In the genomic region with DNA sequence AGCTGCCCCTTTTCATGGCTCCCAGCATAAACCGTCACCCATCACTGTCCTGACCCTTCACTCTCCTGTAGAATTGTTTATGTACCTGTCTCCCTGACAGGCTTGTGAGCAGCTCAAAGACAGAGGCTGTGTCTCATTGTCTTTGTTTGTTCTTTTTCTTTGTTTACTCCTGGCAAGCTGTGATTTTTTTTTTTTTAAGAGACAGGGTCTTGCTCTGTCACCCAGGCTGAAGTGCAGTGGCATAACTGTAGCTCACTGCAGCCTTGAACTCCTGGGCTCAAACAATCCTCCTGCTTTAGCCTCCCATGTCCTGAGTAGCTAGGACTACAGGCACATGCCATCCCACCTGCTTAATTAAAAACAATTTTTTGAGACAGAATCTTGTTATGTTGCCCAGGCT, we compare ENCODE assay signal across 1 cellular context.
A peak's percentile ranks its signal among the peaks of the same experiment; 100 is the strongest.
TF ChIP-seq lines count a peak whose summit lies in the region.

No MANE protein-coding gene starts in this region.

TF ChIP-seq in HepG2, 621 proteins besides CTCF, POLR2A, EP300 and RAD21 (continues in another document):
- TF ChIP-seq, protein P1, sequence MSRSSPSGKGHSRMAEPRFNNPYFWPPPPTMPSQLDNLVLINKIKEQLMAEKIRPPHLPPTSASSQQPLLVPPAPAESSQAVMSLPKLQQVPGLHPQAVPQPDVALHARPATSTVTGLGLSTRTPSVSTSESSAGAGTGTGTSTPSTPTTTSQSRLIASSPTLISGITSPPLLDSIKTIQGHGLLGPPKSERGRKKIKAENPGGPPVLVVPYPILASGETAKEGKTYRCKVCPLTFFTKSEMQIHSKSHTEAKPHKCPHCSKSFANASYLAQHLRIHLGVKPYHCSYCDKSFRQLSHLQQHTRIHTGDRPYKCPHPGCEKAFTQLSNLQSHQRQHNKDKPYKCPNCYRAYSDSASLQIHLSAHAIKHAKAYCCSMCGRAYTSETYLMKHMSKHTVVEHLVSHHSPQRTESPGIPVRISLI (CRISPR knock-in tag; IDR thresholded peaks at IDR 0.05; ENCODE audit: borderline replicate concordance): peak; percentile 92
- no peak for TF ChIP-seq GTF2F1 (IDR thresholded peaks at IDR 0.05; ENCODE audit: low read length)
- TF ChIP-seq, protein P2, sequence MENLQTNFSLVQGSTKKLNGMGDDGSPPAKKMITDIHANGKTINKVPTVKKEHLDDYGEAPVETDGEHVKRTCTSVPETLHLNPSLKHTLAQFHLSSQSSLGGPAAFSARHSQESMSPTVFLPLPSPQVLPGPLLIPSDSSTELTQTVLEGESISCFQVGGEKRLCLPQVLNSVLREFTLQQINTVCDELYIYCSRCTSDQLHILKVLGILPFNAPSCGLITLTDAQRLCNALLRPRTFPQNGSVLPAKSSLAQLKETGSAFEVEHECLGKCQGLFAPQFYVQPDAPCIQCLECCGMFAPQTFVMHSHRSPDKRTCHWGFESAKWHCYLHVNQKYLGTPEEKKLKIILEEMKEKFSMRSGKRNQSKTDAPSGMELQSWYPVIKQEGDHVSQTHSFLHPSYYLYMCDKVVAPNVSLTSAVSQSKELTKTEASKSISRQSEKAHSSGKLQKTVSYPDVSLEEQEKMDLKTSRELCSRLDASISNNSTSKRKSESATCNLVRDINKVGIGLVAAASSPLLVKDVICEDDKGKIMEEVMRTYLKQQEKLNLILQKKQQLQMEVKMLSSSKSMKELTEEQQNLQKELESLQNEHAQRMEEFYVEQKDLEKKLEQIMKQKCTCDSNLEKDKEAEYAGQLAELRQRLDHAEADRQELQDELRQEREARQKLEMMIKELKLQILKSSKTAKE (CRISPR knock-in tag; IDR thresholded peaks at IDR 0.05; ENCODE audit: borderline replicate concordance): 0 out of 2 replicates have a peak, but pooled peaks have one; percentile 26
- TF ChIP-seq RXRA (CRISPR knock-in tag; IDR thresholded peaks at IDR 0.05): peak; percentile 27; the same call in 1 of the 2 replicates
- peak; percentile 43; the same call in 1 of the 2 replicates for TF ChIP-seq HDAC1 (CRISPR knock-in tag; IDR thresholded peaks at IDR 0.05)
- TF ChIP-seq, protein P3, sequence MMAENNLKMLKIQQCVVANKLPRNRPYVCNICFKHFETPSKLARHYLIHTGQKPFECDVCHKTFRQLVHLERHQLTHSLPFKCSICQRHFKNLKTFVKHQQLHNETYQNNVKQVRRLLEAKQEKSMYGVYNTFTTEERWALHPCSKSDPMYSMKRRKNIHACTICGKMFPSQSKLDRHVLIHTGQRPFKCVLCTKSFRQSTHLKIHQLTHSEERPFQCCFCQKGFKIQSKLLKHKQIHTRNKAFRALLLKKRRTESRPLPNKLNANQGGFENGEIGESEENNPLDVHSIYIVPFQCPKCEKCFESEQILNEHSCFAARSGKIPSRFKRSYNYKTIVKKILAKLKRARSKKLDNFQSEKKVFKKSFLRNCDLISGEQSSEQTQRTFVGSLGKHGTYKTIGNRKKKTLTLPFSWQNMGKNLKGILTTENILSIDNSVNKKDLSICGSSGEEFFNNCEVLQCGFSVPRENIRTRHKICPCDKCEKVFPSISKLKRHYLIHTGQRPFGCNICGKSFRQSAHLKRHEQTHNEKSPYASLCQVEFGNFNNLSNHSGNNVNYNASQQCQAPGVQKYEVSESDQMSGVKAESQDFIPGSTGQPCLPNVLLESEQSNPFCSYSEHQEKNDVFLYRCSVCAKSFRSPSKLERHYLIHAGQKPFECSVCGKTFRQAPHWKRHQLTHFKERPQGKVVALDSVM (CRISPR knock-in tag; IDR thresholded peaks at IDR 0.05): peak; percentile 98
- 0 out of 2 replicates have a peak, but pooled peaks have one; percentile 31 for TF ChIP-seq ZNF292 (CRISPR knock-in tag; IDR thresholded peaks at IDR 0.05; ENCODE audit: borderline replicate concordance, low read depth)
- no peak for TF ChIP-seq MYC (CRISPR knock-in tag; IDR thresholded peaks at IDR 0.05; ENCODE audit: borderline replicate concordance)
- no peak for TF ChIP-seq MATR3 (CRISPR knock-in tag; IDR thresholded peaks at IDR 0.05)
- peak; percentile 37; the same call in 1 of the 2 replicates for TF ChIP-seq FOXA1 (IDR thresholded peaks at IDR 0.05)
- 0 out of 2 replicates have a peak, but pooled peaks have one; percentile 29 for TF ChIP-seq FOXA1 (CRISPR knock-in tag; IDR thresholded peaks at IDR 0.05)
- TF ChIP-seq, protein P4, sequence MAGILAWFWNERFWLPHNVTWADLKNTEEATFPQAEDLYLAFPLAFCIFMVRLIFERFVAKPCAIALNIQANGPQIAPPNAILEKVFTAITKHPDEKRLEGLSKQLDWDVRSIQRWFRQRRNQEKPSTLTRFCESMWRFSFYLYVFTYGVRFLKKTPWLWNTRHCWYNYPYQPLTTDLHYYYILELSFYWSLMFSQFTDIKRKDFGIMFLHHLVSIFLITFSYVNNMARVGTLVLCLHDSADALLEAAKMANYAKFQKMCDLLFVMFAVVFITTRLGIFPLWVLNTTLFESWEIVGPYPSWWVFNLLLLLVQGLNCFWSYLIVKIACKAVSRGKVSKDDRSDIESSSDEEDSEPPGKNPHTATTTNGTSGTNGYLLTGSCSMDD (CRISPR knock-in tag; IDR thresholded peaks at IDR 0.05): no peak
- no peak for TF ChIP-seq ZNF121 (CRISPR knock-in tag; IDR thresholded peaks at IDR 0.05)
- peak; percentile 68 for TF ChIP-seq PHF21A (CRISPR knock-in tag; IDR thresholded peaks at IDR 0.05)
- peak; percentile 70; the same call in 1 of the 2 replicates for TF ChIP-seq ZNF205 (CRISPR knock-in tag; IDR thresholded peaks at IDR 0.05)
- peak; percentile 79 for TF ChIP-seq ZMYM3 (CRISPR knock-in tag; IDR thresholded peaks at IDR 0.05)
- no peak for TF ChIP-seq DPF2 (CRISPR knock-in tag; IDR thresholded peaks at IDR 0.05; ENCODE audit: borderline replicate concordance, low read depth)
- TF ChIP-seq CEBPB (IDR thresholded peaks at IDR 0.05; ENCODE audit: borderline replicate concordance, low read depth, low read length): no peak
- TF ChIP-seq, protein P5, sequence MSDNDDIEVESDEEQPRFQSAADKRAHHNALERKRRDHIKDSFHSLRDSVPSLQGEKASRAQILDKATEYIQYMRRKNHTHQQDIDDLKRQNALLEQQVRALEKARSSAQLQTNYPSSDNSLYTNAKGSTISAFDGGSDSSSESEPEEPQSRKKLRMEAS (IDR thresholded peaks at IDR 0.05): no peak
- TF ChIP-seq, protein P6, sequence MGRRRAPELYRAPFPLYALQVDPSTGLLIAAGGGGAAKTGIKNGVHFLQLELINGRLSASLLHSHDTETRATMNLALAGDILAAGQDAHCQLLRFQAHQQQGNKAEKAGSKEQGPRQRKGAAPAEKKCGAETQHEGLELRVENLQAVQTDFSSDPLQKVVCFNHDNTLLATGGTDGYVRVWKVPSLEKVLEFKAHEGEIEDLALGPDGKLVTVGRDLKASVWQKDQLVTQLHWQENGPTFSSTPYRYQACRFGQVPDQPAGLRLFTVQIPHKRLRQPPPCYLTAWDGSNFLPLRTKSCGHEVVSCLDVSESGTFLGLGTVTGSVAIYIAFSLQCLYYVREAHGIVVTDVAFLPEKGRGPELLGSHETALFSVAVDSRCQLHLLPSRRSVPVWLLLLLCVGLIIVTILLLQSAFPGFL (CRISPR knock-in tag; IDR thresholded peaks at IDR 0.05): no peak
- no peak for TF ChIP-seq ZNF879 (CRISPR knock-in tag; IDR thresholded peaks at IDR 0.05)
- TF ChIP-seq RCOR2 (CRISPR knock-in tag; IDR thresholded peaks at IDR 0.05): peak; percentile 14; the same call in 1 of the 2 replicates
- peak; percentile 9; the same call in 1 of the 2 replicates for TF ChIP-seq SAP130 (CRISPR knock-in tag; IDR thresholded peaks at IDR 0.05; ENCODE audit: low read depth)
- no peak for TF ChIP-seq KDM5A (IDR thresholded peaks at IDR 0.05; ENCODE audit: borderline replicate concordance, low read length)
- TF ChIP-seq FOXA3 (CRISPR knock-in tag; IDR thresholded peaks at IDR 0.05): peak; percentile 69
- TF ChIP-seq, protein P7, sequence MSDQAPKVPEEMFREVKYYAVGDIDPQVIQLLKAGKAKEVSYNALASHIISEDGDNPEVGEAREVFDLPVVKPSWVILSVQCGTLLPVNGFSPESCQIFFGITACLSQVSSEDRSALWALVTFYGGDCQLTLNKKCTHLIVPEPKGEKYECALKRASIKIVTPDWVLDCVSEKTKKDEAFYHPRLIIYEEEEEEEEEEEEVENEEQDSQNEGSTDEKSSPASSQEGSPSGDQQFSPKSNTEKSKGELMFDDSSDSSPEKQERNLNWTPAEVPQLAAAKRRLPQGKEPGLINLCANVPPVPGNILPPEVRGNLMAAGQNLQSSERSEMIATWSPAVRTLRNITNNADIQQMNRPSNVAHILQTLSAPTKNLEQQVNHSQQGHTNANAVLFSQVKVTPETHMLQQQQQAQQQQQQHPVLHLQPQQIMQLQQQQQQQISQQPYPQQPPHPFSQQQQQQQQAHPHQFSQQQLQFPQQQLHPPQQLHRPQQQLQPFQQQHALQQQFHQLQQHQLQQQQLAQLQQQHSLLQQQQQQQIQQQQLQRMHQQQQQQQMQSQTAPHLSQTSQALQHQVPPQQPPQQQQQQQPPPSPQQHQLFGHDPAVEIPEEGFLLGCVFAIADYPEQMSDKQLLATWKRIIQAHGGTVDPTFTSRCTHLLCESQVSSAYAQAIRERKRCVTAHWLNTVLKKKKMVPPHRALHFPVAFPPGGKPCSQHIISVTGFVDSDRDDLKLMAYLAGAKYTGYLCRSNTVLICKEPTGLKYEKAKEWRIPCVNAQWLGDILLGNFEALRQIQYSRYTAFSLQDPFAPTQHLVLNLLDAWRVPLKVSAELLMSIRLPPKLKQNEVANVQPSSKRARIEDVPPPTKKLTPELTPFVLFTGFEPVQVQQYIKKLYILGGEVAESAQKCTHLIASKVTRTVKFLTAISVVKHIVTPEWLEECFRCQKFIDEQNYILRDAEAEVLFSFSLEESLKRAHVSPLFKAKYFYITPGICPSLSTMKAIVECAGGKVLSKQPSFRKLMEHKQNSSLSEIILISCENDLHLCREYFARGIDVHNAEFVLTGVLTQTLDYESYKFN (CRISPR knock-in tag; conservative IDR thresholded peaks at IDR 0.05): peak; percentile 65
- no peak for TF ChIP-seq ZNF138 (CRISPR knock-in tag; IDR thresholded peaks at IDR 0.05; ENCODE audit: low read depth)
- 0 out of 2 replicates have a peak, but pooled peaks have one; percentile 45 for TF ChIP-seq MED1 (CRISPR knock-in tag; IDR thresholded peaks at IDR 0.05)
- no peak for TF ChIP-seq ZBTB20 (CRISPR knock-in tag; IDR thresholded peaks at IDR 0.05; ENCODE audit: borderline replicate concordance, low read depth)
- TF ChIP-seq FOXJ3 (CRISPR knock-in tag; IDR thresholded peaks at IDR 0.05; ENCODE audit: borderline replicate concordance): 0 out of 2 replicates have a peak, but pooled peaks have one; percentile 34
- TF ChIP-seq DR1 (CRISPR knock-in tag; IDR thresholded peaks at IDR 0.05): no peak
- no peak for TF ChIP-seq KDM6A (CRISPR knock-in tag; IDR thresholded peaks at IDR 0.05; ENCODE audit: low read depth)
- TF ChIP-seq, protein P8, sequence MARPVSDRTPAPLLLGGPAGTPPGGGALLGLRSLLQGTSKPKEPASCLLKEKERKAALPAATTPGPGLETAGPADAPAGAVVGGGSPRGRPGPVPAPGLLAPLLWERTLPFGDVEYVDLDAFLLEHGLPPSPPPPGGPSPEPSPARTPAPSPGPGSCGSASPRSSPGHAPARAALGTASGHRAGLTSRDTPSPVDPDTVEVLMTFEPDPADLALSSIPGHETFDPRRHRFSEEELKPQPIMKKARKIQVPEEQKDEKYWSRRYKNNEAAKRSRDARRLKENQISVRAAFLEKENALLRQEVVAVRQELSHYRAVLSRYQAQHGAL (CRISPR knock-in tag; IDR thresholded peaks at IDR 0.05; ENCODE audit: not compliant biosample characterization): no peak
- TF ChIP-seq, protein P9, sequence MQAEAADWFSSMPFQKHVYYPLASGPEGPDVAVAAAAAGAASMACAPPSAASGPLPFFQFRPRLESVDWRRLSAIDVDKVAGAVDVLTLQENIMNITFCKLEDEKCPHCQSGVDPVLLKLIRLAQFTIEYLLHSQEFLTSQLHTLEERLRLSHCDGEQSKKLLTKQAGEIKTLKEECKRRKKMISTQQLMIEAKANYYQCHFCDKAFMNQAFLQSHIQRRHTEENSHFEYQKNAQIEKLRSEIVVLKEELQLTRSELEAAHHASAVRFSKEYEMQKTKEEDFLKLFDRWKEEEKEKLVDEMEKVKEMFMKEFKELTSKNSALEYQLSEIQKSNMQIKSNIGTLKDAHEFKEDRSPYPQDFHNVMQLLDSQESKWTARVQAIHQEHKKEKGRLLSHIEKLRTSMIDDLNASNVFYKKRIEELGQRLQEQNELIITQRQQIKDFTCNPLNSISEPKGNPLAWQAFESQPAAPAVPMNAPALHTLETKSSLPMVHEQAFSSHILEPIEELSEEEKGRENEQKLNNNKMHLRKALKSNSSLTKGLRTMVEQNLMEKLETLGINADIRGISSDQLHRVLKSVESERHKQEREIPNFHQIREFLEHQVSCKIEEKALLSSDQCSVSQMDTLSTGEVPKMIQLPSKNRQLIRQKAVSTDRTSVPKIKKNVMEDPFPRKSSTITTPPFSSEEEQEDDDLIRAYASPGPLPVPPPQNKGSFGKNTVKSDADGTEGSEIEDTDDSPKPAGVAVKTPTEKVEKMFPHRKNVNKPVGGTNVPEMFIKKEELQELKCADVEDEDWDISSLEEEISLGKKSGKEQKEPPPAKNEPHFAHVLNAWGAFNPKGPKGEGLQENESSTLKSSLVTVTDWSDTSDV (CRISPR knock-in tag; IDR thresholded peaks at IDR 0.05): no peak
- TF ChIP-seq, protein P10, sequence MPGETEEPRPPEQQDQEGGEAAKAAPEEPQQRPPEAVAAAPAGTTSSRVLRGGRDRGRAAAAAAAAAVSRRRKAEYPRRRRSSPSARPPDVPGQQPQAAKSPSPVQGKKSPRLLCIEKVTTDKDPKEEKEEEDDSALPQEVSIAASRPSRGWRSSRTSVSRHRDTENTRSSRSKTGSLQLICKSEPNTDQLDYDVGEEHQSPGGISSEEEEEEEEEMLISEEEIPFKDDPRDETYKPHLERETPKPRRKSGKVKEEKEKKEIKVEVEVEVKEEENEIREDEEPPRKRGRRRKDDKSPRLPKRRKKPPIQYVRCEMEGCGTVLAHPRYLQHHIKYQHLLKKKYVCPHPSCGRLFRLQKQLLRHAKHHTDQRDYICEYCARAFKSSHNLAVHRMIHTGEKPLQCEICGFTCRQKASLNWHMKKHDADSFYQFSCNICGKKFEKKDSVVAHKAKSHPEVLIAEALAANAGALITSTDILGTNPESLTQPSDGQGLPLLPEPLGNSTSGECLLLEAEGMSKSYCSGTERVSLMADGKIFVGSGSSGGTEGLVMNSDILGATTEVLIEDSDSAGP (CRISPR knock-in tag; IDR thresholded peaks at IDR 0.05; ENCODE audit: borderline replicate concordance): no peak
- peak; percentile 52; the same call in 1 of the 2 replicates for TF ChIP-seq TBX2 (CRISPR knock-in tag; IDR thresholded peaks at IDR 0.05; ENCODE audit: borderline replicate concordance)
- peak; percentile 84 for TF ChIP-seq SOX5 (CRISPR knock-in tag; IDR thresholded peaks at IDR 0.05; ENCODE audit: borderline replicate concordance)
- peak; percentile 37 for TF ChIP-seq NR2F6 (IDR thresholded peaks at IDR 0.05)
- TF ChIP-seq NR2F6 (CRISPR knock-in tag; IDR thresholded peaks at IDR 0.05): 0 out of 2 replicates have a peak, but pooled peaks have one; percentile 10
- 0 out of 2 replicates have a peak, but pooled peaks have one; percentile 36 for TF ChIP-seq SOX13 (IDR thresholded peaks at IDR 0.05)
- peak in 1 of 2 experiments; percentile 83; a peak in 2 of 4 replicates for TF ChIP-seq SOX13 (CRISPR knock-in tag; conservative IDR thresholded peaks at IDR 0.05 in 1 of 2, IDR thresholded peaks at IDR 0.05 in 1 of 2)
- no peak for TF ChIP-seq CENPT (CRISPR knock-in tag; IDR thresholded peaks at IDR 0.05; ENCODE audit: low read depth)
- no peak for TF ChIP-seq CBX5 (CRISPR knock-in tag; IDR thresholded peaks at IDR 0.05; ENCODE audit: borderline replicate concordance)
- TF ChIP-seq SKI (IDR thresholded peaks at IDR 0.05; ENCODE audit: partially characterized antibody): peak; percentile 52
- no peak for TF ChIP-seq ZZZ3 (CRISPR knock-in tag; IDR thresholded peaks at IDR 0.05; ENCODE audit: borderline replicate concordance)
- TF ChIP-seq GATAD2A (CRISPR knock-in tag; IDR thresholded peaks at IDR 0.05): peak; percentile 57
- no peak for TF ChIP-seq NR2F2 (IDR thresholded peaks at IDR 0.05; ENCODE audit: borderline replicate concordance, low read depth)
- TF ChIP-seq ASH2L (IDR thresholded peaks at IDR 0.05; ENCODE audit: insufficient read length, low read depth, low read length): no peak
- no peak for TF ChIP-seq MZF1 (CRISPR knock-in tag; IDR thresholded peaks at IDR 0.05; ENCODE audit: borderline replicate concordance)
